Comparison of ENCODE assay signal across 1 cellular context in the genomic region with DNA sequence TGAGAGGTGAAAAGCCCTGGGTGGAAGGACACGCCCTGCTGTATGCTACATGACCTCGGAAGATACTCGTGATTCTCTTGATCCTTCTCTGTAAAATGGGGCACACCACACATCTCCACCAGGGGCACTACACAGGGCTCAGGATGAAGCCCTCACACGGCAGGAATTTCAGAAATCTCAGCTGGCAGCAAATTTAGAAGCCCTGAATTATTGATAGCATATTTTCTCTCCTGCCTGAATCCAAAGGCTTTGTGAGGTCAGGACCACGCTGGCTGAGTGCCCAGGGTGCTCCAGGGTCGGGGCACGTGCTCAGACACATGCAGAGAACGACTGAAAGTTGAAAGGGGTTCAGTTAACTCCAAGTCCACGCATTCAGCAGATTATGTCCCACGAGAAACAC.
TF ChIP-seq lines count a peak whose summit lies in the region.

No MANE protein-coding gene starts in this region.

TF ChIP-seq in WTC11, 78 proteins besides CTCF, POLR2A, EP300 and RAD21 (continued from another document):
- TF ChIP-seq AR (CRISPR knock-in tag; IDR thresholded peaks at IDR 0.05) = no peak
- TF ChIP-seq NFATC4 (CRISPR knock-in tag; IDR thresholded peaks at IDR 0.05) = no peak
- no peak for TF ChIP-seq ZNF416 (CRISPR knock-in tag; IDR thresholded peaks at IDR 0.05)
